ENCODE assay signal across 10 cellular contexts in the genomic region with DNA sequence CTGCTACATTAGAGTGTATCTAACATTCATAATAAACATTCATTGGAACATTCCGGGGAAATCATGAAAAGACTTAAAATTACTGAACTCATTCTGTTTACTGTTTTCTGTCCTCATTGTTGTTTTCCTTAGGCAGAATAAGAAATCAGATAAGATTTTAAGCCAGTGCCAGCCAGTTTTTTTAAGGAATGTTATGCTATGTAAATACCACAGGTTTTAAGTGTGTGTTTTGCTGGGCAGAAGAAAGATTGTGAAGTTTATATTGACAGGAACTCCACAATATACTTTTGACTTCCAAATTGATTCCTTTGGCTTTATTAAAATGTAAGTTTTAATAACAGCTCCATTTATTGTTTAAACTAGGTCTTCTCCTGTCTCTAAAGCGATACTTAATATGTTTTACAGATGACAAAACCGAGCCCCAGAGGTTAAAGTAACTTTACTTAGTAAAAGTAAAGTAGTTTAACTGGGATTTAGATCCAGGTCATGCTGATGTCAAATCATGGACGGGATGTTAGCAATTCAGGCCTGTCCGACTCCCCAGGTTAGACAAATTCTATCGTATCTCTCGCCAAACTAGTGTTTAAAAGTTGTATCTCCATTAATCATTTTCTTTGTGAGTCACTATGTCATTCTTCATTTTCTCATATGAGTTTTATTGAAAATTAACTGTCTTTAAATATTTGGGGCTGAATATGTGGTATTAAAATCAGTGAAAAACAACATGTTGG. TPM values are rescaled to one million over a fixed set of nuclear protein-coding genes. Genes with fewer than 3 reads are reported as not detected.
DNase-seq lines count a peak whose midpoint lies in the region; ATAC-seq, FAIRE-seq and TF ChIP-seq lines count a peak whose summit lies in the region.
"Had no signal": no experiment of that assay in that cellular context is flagged by ENCODE, and none has a peak within 500 bp of the region (broad histone marks: within the 10 kb centered on the region; RNA-seq: fewer than 3 reads in every experiment).

No MANE protein-coding gene starts in this region.

- no peaks in the 10 kb centered on the region for H3K9me3 Mint-ChIP-seq in activated naive CD4-positive, alpha-beta T cell treated with anti-CD3 and anti-CD28 coated beads, Interleukin-2, amount 10 ng/mL, durations not matched to agents 7 days and 5 days
- H3K9me3 Mint-ChIP-seq in astrocyte (ENCODE audit: unreplicated experiment): no peaks in the 10 kb centered on the region

- intact Hi-C loops in left lung (cut with DNase I): no loop called here
- intact Hi-C loops in transverse colon (cut with DNase I; ENCODE audit: low total_unique reads): loop anchor here (10.0 kb wide), 1 partner anchor 1258 kb away; no protein-coding TSS in a partner anchor

- no peak for TF ChIP-seq EP300 in transverse colon (IDR thresholded peaks at IDR 0.05; ENCODE audit: low read depth)

- H3K79me2 ChIP-seq in astrocyte (ENCODE audit: insufficient read depth, low read length): peaks cover 67% of the 10 kb centered on the region

- H3K27me3 ChIP-seq in astrocyte (ENCODE audit: insufficient read depth, low read length) (no peaks in the 10 kb centered on the region), left lung (no peaks in the 10 kb centered on the region), transverse colon (no peaks in the 10 kb centered on the region)
- H3K27me3 ChIP-seq: neutrophil had no signal

- WGBS in transverse colon (ENCODE audit: low coverage in 1 of 2), 2 donors: 17 to 34% methylated on average over 7 of the region's 7 CpGs

- H3K4me2 ChIP-seq in astrocyte (ENCODE audit: low read length): peak overlapping the region; percentile 87

- peak overlapping the region; percentile 99 for H3K4me3 Mint-ChIP-seq in activated naive CD4-positive, alpha-beta T cell treated with anti-CD3 and anti-CD28 coated beads, Interleukin-2, amount 10 ng/mL, durations not matched to agents 7 days and 5 days
- H3K4me3 Mint-ChIP-seq in astrocyte (ENCODE audit: unreplicated experiment): peak overlapping the region; percentile 100

- H3K4me3 ChIP-seq in astrocyte (ENCODE audit: insufficient read depth, low read depth, low read length): peak overlapping the region; percentile 93
- peak overlapping the region; percentile 72 to 89 for H3K4me3 ChIP-seq in left lung
- peak overlapping the region; percentile 50 to 68 (median 63) for H3K4me3 ChIP-seq in transverse colon

- peaks cover 38% of the 10 kb centered on the region for H4K20me1 ChIP-seq in astrocyte (ENCODE audit: insufficient read depth, low read length)

- ATAC-seq in left lung: peak; percentile 8
- ATAC-seq in HG03135 (IDR thresholded peaks at IDR 0.05; ENCODE audit: unreplicated experiment): no peak
- ATAC-seq in GM21381 (IDR thresholded peaks at IDR 0.05; ENCODE audit: unreplicated experiment): no peak

- peaks cover 8% of the 10 kb centered on the region for H3K4me1 ChIP-seq in astrocyte (ENCODE audit: insufficient read depth, low read length)
- H3K4me1 ChIP-seq in left lung: peaks cover 11 to 41% of the 10 kb centered on the region in 2 donors
- H3K4me1 ChIP-seq in transverse colon: peaks cover 6 to 36% (median 15%) of the 10 kb centered on the region in 4 donors

- H3K27ac Mint-ChIP-seq in activated naive CD4-positive, alpha-beta T cell treated with anti-CD3 and anti-CD28 coated beads, Interleukin-2, amount 10 ng/mL, durations not matched to agents 7 days and 5 days: no peak overlapping the region
- peak overlapping the region; percentile 93 for H3K27ac Mint-ChIP-seq in astrocyte (ENCODE audit: unreplicated experiment)

- DNase-seq in activated naive CD4-positive, alpha-beta T cell treated with anti-CD3 and anti-CD28 coated beads, Interleukin-2, amount 10 ng/mL, durations not matched to agents 7 days and 5 days: no peak
- no peak for DNase-seq in activated naive CD4-positive, alpha-beta T cell (lab: John Stamatoyannopoulos, UW)
- DNase-seq in astrocyte (ENCODE audit: low read depth) (no peak), left lung (no peak), transverse colon (no peak), NCI-H2227 treated with DMSO at 0.1 percent for 48 hours (lab: John Stamatoyannopoulos, UW) (no peak)

- peaks cover 9% of the 10 kb centered on the region for H3K36me3 Mint-ChIP-seq in activated naive CD4-positive, alpha-beta T cell treated with anti-CD3 and anti-CD28 coated beads, Interleukin-2, amount 10 ng/mL, durations not matched to agents 7 days and 5 days
- no peaks in the 10 kb centered on the region for H3K36me3 Mint-ChIP-seq in astrocyte (ENCODE audit: low read depth, unreplicated experiment)

- H3K27me3 Mint-ChIP-seq in activated naive CD4-positive, alpha-beta T cell treated with anti-CD3 and anti-CD28 coated beads, Interleukin-2, amount 10 ng/mL, durations not matched to agents 7 days and 5 days: peaks cover 8% of the 10 kb centered on the region
- no peaks in the 10 kb centered on the region for H3K27me3 Mint-ChIP-seq in astrocyte (ENCODE audit: low read depth, unreplicated experiment)

- no peak overlapping the region for H2AFZ ChIP-seq in astrocyte (ENCODE audit: low read depth, low read length)

- no peaks in the 10 kb centered on the region for H3K36me3 ChIP-seq in astrocyte (ENCODE audit: insufficient read depth, low read length)
- no peaks in the 10 kb centered on the region for H3K36me3 ChIP-seq in left lung
- H3K36me3 ChIP-seq in transverse colon: no peaks in the 10 kb centered on the region
- H3K36me3 ChIP-seq: neutrophil had no signal

- H3K27ac ChIP-seq in astrocyte (ENCODE audit: low read depth, low read length) (peak overlapping the region; percentile 80), left lung (peak overlapping the region; percentile 92), transverse colon (peak overlapping the region; percentile 93 to 95 (median 94))

- peak overlapping the region; percentile 89 for H3K9ac ChIP-seq in astrocyte (ENCODE audit: low read length)

- in situ Hi-C loops in transverse colon (cut with MboI; ENCODE audit: low pct_ligation_motif_present in 1 of 4, low pct_unique_long_range_greater_than_20kb in 1 of 4, low sequenced_read_pairs in 3 of 4): no loop called here

- TF ChIP-seq POLR2A in transverse colon (IDR thresholded peaks at IDR 0.05): no peak

- TF ChIP-seq CTCF in astrocyte (IDR thresholded peaks at IDR 0.05; ENCODE audit: insufficient read depth, low read depth, low read length) (no peak), left lung (IDR thresholded peaks at IDR 0.05) (no peak), transverse colon (IDR thresholded peaks at IDR 0.05) (no peak)

- peaks cover 36% of the 10 kb centered on the region for H3K4me1 Mint-ChIP-seq in activated naive CD4-positive, alpha-beta T cell treated with anti-CD3 and anti-CD28 coated beads, Interleukin-2, amount 10 ng/mL, durations not matched to agents 7 days and 5 days
- peaks cover 7% of the 10 kb centered on the region for H3K4me1 Mint-ChIP-seq in astrocyte (ENCODE audit: low read depth, unreplicated experiment)

- CTCF ChIA-PET in activated naive CD4-positive, alpha-beta T cell treated with anti-CD3 and anti-CD28 coated beads, Interleukin-2, amount 10 ng/mL, durations not matched to agents 7 days and 5 days (lab: Charles Lee): no interaction called here

- H3K9me3 ChIP-seq in astrocyte (ENCODE audit: insufficient read depth, low read depth, low read length) (no peaks in the 10 kb centered on the region), left lung (no peaks in the 10 kb centered on the region), transverse colon (no peaks in the 10 kb centered on the region)
- H3K9me3 ChIP-seq: neutrophil had no signal

- no peak for FAIRE-seq in astrocyte (lab: Jason Lieb, UNC)

RNA-seq across cellular contexts. Expression of gene LARP4, which starts 1.8 kb away (rescaled TPM):
- 60.4 and 63.8 TPM in 2 replicates for total RNA-seq in astrocyte
- total RNA-seq in left lung: 10 to 100 TPM; 58.5 to 65.4 TPM
- 10 to 100 TPM; 13.5 to 58.1 (median 39.6) TPM for total RNA-seq in transverse colon

RNA-seq across cellular contexts. Expression of gene FAM186A, which starts 6.0 kb away (rescaled TPM):
- total RNA-seq in astrocyte: not detected in 2 replicates
- total RNA-seq in left lung: not detected
- not detected for total RNA-seq in transverse colon
- total RNA-seq: NCI-H460 had no signal
